Comparison of ENCODE assay signal across 1 cellular context in the genomic region with DNA sequence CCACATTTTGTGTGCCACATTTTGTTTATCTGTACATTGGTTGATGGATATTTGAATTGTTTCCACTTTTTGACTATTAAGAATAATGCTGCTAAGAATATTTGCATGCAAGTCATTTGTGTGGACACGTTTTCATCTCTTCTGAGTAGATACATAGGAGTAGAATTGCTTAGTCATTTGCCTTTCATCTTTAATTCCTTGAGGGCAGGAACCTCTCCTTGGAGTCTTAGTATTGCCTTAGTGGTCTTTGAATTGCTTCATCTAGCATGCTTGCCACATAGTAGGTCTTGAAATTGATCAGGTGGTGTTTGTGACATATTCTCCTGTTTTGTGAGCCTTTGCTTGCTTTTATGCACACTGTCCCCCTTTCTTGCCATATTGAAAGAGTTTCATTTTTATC.
TF ChIP-seq lines count a peak whose summit lies in the region.

No MANE protein-coding gene starts in this region.

TF ChIP-seq in K562, 482 proteins besides CTCF, POLR2A, EP300 and RAD21 (continued from another document and continues in another):
- TF ChIP-seq, protein P1, sequence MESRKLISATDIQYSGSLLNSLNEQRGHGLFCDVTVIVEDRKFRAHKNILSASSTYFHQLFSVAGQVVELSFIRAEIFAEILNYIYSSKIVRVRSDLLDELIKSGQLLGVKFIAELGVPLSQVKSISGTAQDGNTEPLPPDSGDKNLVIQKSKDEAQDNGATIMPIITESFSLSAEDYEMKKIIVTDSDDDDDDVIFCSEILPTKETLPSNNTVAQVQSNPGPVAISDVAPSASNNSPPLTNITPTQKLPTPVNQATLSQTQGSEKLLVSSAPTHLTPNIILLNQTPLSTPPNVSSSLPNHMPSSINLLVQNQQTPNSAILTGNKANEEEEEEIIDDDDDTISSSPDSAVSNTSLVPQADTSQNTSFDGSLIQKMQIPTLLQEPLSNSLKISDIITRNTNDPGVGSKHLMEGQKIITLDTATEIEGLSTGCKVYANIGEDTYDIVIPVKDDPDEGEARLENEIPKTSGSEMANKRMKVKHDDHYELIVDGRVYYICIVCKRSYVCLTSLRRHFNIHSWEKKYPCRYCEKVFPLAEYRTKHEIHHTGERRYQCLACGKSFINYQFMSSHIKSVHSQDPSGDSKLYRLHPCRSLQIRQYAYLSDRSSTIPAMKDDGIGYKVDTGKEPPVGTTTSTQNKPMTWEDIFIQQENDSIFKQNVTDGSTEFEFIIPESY (CRISPR knock-in tag; IDR thresholded peaks at IDR 0.05) = no peak
- TF ChIP-seq SRSF7 (optimal IDR thresholded peaks at IDR 0.05; ENCODE audit: low read depth, low read length) = no peak
- TF ChIP-seq ZNF282 (CRISPR knock-in tag; IDR thresholded peaks at IDR 0.05) = no peak
- no peak for TF ChIP-seq SIRT6 (IDR thresholded peaks at IDR 0.05; ENCODE audit: low read depth, low read length)
- peak; percentile 80 for TF ChIP-seq NFE2 (IDR thresholded peaks at IDR 0.05; ENCODE audit: low read depth)
- TF ChIP-seq LCOR (CRISPR knock-in tag; IDR thresholded peaks at IDR 0.05) = no peak
- TF ChIP-seq ZNF764 (CRISPR knock-in tag; IDR thresholded peaks at IDR 0.05; ENCODE audit: low read depth) = no peak
- TF ChIP-seq, protein P2, sequence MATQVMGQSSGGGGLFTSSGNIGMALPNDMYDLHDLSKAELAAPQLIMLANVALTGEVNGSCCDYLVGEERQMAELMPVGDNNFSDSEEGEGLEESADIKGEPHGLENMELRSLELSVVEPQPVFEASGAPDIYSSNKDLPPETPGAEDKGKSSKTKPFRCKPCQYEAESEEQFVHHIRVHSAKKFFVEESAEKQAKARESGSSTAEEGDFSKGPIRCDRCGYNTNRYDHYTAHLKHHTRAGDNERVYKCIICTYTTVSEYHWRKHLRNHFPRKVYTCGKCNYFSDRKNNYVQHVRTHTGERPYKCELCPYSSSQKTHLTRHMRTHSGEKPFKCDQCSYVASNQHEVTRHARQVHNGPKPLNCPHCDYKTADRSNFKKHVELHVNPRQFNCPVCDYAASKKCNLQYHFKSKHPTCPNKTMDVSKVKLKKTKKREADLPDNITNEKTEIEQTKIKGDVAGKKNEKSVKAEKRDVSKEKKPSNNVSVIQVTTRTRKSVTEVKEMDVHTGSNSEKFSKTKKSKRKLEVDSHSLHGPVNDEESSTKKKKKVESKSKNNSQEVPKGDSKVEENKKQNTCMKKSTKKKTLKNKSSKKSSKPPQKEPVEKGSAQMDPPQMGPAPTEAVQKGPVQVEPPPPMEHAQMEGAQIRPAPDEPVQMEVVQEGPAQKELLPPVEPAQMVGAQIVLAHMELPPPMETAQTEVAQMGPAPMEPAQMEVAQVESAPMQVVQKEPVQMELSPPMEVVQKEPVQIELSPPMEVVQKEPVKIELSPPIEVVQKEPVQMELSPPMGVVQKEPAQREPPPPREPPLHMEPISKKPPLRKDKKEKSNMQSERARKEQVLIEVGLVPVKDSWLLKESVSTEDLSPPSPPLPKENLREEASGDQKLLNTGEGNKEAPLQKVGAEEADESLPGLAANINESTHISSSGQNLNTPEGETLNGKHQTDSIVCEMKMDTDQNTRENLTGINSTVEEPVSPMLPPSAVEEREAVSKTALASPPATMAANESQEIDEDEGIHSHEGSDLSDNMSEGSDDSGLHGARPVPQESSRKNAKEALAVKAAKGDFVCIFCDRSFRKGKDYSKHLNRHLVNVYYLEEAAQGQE (CRISPR knock-in tag; IDR thresholded peaks at IDR 0.05; ENCODE audit: low read depth) = no peak
- no peak for TF ChIP-seq DMBX1 (CRISPR knock-in tag; IDR thresholded peaks at IDR 0.05; ENCODE audit: borderline replicate concordance)
- TF ChIP-seq, protein P3, sequence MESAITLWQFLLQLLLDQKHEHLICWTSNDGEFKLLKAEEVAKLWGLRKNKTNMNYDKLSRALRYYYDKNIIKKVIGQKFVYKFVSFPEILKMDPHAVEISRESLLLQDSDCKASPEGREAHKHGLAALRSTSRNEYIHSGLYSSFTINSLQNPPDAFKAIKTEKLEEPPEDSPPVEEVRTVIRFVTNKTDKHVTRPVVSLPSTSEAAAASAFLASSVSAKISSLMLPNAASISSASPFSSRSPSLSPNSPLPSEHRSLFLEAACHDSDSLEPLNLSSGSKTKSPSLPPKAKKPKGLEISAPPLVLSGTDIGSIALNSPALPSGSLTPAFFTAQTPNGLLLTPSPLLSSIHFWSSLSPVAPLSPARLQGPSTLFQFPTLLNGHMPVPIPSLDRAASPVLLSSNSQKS (CRISPR knock-in tag; IDR thresholded peaks at IDR 0.05) = no peak
- no peak for TF ChIP-seq ZNF12 (CRISPR knock-in tag; IDR thresholded peaks at IDR 0.05)
- TF ChIP-seq SMAD1 (IDR thresholded peaks at IDR 0.05; ENCODE audit: low read depth, low read length, partially characterized antibody) = no peak
- TF ChIP-seq, protein P4, sequence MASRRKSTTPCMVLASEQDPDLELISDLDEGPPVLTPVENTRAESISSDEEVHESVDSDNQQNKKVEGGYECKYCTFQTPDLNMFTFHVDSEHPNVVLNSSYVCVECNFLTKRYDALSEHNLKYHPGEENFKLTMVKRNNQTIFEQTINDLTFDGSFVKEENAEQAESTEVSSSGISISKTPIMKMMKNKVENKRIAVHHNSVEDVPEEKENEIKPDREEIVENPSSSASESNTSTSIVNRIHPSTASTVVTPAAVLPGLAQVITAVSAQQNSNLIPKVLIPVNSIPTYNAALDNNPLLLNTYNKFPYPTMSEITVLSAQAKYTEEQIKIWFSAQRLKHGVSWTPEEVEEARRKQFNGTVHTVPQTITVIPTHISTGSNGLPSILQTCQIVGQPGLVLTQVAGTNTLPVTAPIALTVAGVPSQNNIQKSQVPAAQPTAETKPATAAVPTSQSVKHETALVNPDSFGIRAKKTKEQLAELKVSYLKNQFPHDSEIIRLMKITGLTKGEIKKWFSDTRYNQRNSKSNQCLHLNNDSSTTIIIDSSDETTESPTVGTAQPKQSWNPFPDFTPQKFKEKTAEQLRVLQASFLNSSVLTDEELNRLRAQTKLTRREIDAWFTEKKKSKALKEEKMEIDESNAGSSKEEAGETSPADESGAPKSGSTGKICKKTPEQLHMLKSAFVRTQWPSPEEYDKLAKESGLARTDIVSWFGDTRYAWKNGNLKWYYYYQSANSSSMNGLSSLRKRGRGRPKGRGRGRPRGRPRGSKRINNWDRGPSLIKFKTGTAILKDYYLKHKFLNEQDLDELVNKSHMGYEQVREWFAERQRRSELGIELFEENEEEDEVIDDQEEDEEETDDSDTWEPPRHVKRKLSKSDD (conservative IDR thresholded peaks at IDR 0.05; ENCODE audit: low read length) = no peak
- no peak for TF ChIP-seq CTBP1 (IDR thresholded peaks at IDR 0.05; ENCODE audit: borderline replicate concordance)
- no peak for TF ChIP-seq HDGF (IDR thresholded peaks at IDR 0.05)
- TF ChIP-seq, protein P5, sequence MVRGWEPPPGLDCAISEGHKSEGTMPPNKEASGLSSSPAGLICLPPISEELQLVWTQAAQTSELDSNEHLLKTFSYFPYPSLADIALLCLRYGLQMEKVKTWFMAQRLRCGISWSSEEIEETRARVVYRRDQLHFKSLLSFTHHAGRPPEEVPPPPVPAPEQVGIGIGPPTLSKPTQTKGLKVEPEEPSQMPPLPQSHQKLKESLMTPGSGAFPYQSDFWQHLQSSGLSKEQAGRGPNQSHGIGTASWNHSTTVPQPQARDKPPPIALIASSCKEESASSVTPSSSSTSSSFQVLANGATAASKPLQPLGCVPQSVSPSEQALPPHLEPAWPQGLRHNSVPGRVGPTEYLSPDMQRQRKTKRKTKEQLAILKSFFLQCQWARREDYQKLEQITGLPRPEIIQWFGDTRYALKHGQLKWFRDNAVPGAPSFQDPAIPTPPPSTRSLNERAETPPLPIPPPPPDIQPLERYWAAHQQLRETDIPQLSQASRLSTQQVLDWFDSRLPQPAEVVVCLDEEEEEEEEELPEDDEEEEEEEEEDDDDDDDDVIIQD (CRISPR knock-in tag; IDR thresholded peaks at IDR 0.05) = no peak
- TF ChIP-seq HNRNPL (IDR thresholded peaks at IDR 0.05; ENCODE audit: low read depth, low read length) = no peak
- no peak for TF ChIP-seq YBX1 (IDR thresholded peaks at IDR 0.05)
- no peak for TF ChIP-seq FOXK2 (conservative IDR thresholded peaks at IDR 0.05 in 1 of 2, IDR thresholded peaks at IDR 0.05 in 1 of 2; ENCODE audit: low read depth in 2 of 2)
- TF ChIP-seq CCAR2 (IDR thresholded peaks at IDR 0.05; ENCODE audit: low read depth, low read length) = no peak
- no peak for TF ChIP-seq ELF2 (CRISPR knock-in tag; IDR thresholded peaks at IDR 0.05)
- TF ChIP-seq IFI16 (CRISPR knock-in tag; IDR thresholded peaks at IDR 0.05) = no peak
- TF ChIP-seq CAMTA2 (CRISPR knock-in tag; conservative IDR thresholded peaks at IDR 0.05) = no peak
- no peak for TF ChIP-seq RUNX1 (IDR thresholded peaks at IDR 0.05; ENCODE audit: low read depth)
- no peak for TF ChIP-seq PCBP1 (IDR thresholded peaks at IDR 0.05; ENCODE audit: low read depth, low read length, poor library complexity, severe bottlenecking)
- TF ChIP-seq, protein P6, sequence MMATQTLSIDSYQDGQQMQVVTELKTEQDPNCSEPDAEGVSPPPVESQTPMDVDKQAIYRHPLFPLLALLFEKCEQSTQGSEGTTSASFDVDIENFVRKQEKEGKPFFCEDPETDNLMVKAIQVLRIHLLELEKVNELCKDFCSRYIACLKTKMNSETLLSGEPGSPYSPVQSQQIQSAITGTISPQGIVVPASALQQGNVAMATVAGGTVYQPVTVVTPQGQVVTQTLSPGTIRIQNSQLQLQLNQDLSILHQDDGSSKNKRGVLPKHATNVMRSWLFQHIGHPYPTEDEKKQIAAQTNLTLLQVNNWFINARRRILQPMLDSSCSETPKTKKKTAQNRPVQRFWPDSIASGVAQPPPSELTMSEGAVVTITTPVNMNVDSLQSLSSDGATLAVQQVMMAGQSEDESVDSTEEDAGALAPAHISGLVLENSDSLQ (IDR thresholded peaks at IDR 0.05) = no peak
- TF ChIP-seq HNRNPLL (IDR thresholded peaks at IDR 0.05; ENCODE audit: low read depth, low read length, poor library complexity, severe bottlenecking) = no peak
- TF ChIP-seq, protein P7, sequence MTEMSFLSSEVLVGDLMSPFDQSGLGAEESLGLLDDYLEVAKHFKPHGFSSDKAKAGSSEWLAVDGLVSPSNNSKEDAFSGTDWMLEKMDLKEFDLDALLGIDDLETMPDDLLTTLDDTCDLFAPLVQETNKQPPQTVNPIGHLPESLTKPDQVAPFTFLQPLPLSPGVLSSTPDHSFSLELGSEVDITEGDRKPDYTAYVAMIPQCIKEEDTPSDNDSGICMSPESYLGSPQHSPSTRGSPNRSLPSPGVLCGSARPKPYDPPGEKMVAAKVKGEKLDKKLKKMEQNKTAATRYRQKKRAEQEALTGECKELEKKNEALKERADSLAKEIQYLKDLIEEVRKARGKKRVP (CRISPR knock-in tag; IDR thresholded peaks at IDR 0.05) = no peak
- no peak for TF ChIP-seq TSC22D4 (tag; IDR thresholded peaks at IDR 0.05)
- no peak for TF ChIP-seq SNRNP70 (optimal IDR thresholded peaks at IDR 0.05; ENCODE audit: low read depth, low read length)
- TF ChIP-seq ARHGAP35 (IDR thresholded peaks at IDR 0.05; ENCODE audit: partially characterized antibody) = no peak
- TF ChIP-seq, protein P8, sequence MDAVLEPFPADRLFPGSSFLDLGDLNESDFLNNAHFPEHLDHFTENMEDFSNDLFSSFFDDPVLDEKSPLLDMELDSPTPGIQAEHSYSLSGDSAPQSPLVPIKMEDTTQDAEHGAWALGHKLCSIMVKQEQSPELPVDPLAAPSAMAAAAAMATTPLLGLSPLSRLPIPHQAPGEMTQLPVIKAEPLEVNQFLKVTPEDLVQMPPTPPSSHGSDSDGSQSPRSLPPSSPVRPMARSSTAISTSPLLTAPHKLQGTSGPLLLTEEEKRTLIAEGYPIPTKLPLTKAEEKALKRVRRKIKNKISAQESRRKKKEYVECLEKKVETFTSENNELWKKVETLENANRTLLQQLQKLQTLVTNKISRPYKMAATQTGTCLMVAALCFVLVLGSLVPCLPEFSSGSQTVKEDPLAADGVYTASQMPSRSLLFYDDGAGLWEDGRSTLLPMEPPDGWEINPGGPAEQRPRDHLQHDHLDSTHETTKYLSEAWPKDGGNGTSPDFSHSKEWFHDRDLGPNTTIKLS (IDR thresholded peaks at IDR 0.05; ENCODE audit: borderline replicate concordance, low read depth) = no peak
- no peak for TF ChIP-seq CBFA2T2 (conservative IDR thresholded peaks at IDR 0.05)
- no peak for TF ChIP-seq SMAD4 (CRISPR knock-in tag; conservative IDR thresholded peaks at IDR 0.05)
- no peak for TF ChIP-seq FOXK1 (CRISPR knock-in tag; IDR thresholded peaks at IDR 0.05; ENCODE audit: borderline replicate concordance)
- no peak for TF ChIP-seq DACH1 (IDR thresholded peaks at IDR 0.05; ENCODE audit: partially characterized antibody)
- no peak for TF ChIP-seq BRF1 (IDR thresholded peaks at IDR 0.05; ENCODE audit: borderline replicate concordance, extremely low read depth, insufficient read length)
- no peak for TF ChIP-seq SPI1 (IDR thresholded peaks at IDR 0.05; ENCODE audit: borderline replicate concordance, low read depth, low read length)
- TF ChIP-seq XRCC3 (IDR thresholded peaks at IDR 0.05) = no peak
- TF ChIP-seq PTTG1 (tag; IDR thresholded peaks at IDR 0.05; ENCODE audit: low read depth) = no peak
- TF ChIP-seq, protein P9, sequence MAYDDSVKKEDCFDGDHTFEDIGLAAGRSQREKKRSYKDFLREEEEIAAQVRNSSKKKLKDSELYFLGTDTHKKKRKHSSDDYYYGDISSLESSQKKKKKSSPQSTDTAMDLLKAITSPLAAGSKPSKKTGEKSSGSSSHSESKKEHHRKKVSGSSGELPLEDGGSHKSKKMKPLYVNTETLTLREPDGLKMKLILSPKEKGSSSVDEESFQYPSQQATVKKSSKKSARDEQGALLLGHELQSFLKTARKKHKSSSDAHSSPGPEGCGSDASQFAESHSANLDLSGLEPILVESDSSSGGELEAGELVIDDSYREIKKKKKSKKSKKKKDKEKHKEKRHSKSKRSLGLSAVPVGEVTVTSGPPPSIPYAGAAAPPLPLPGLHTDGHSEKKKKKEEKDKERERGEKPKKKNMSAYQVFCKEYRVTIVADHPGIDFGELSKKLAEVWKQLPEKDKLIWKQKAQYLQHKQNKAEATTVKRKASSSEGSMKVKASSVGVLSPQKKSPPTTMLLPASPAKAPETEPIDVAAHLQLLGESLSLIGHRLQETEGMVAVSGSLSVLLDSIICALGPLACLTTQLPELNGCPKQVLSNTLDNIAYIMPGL (CRISPR knock-in tag; IDR thresholded peaks at IDR 0.05) = no peak
